In genomic region chr1:214445201-214445600, GRCh38 we compare ENCODE assay signal across 14 cellular contexts.
DNase-seq lines count a peak whose midpoint lies in the region; ATAC-seq and TF ChIP-seq lines count a peak whose summit lies in the region.
"Had no signal": no experiment of that assay in that cellular context is flagged by ENCODE, and none has a peak within 500 bp of the region (broad histone marks: within the 10 kb centered on the region; RNA-seq: fewer than 3 reads in every experiment).

No MANE protein-coding gene starts in this region.

- H3K9me3 Mint-ChIP-seq in endodermal cell = no peaks in the 10 kb centered on the region
- peaks cover 0 to 3% (median 0%) of the 10 kb centered on the region in 7 donors for H3K9me3 Mint-ChIP-seq in CD14-positive monocyte
- H3K9me3 Mint-ChIP-seq: T-cell had no signal

- no peak for TF ChIP-seq CTCF in PC-3 (conservative IDR thresholded peaks at IDR 0.05; ENCODE audit: low read depth, low read length)
- TF ChIP-seq CTCF in endodermal cell (conservative IDR thresholded peaks at IDR 0.05) = no peak
- TF ChIP-seq CTCF in ovary (IDR thresholded peaks at IDR 0.05) = no peak
- TF ChIP-seq CTCF in CD14-positive monocyte (IDR thresholded peaks at IDR 0.05) = no peak

- peaks cover 19% of the 10 kb centered on the region for H3F3A ChIP-seq in PC-3 (ENCODE audit: low read length, unreplicated experiment)

- H3K9ac ChIP-seq in PC-3 (ENCODE audit: low read length) (peak overlapping the region; percentile 68), endodermal cell (ENCODE audit: extremely low read depth, low read length, poor library complexity, severe bottlenecking) (peak overlapping the region; percentile 37), skeletal muscle tissue (ENCODE audit: low read depth in 1 of 3, low read length in 3 of 3) (no peak overlapping the region)

- peaks cover 7% of the 10 kb centered on the region for H3K36me3 Mint-ChIP-seq in endodermal cell (ENCODE audit: low read depth)
- H3K36me3 Mint-ChIP-seq in CD14-positive monocyte = no peaks in the 10 kb centered on the region
- H3K36me3 Mint-ChIP-seq: T-cell had no signal

- intact Hi-C loops in PC-3 (cut with micrococcal nuclease) = loop anchor here (1.0 to 5.0 kb wide), 5 partner anchors 17 to 142 kb away; no protein-coding TSS in a partner anchor
- intact Hi-C loops in ovary (cut with DNase I) = no loop called here
- intact Hi-C loops in CD14-positive monocyte (cut with micrococcal nuclease) = no loop called here

- TF ChIP-seq EP300 in ovary (IDR thresholded peaks at IDR 0.05) = no peak

- peak overlapping the region; percentile 6 for H3K27ac Mint-ChIP-seq in endodermal cell
- no peak overlapping the region for H3K27ac Mint-ChIP-seq in CD14-positive monocyte

- H3K4me1 Mint-ChIP-seq in endodermal cell (peaks cover 80% of the 10 kb centered on the region), CD14-positive monocyte (peaks cover 2% of the 10 kb centered on the region)

- H2AFZ ChIP-seq in PC-3 (ENCODE audit: low read length) = no peak overlapping the region; the same call in 1 of the 2 replicates

- no peak overlapping the region for H3K4me3 Mint-ChIP-seq in endodermal cell
- H3K4me3 Mint-ChIP-seq in CD14-positive monocyte = no peak overlapping the region
- H3K4me3 Mint-ChIP-seq: T-cell had no signal

- 91 to 92% methylated on average over 3 of the region's 3 CpGs for WGBS in endodermal cell (ENCODE audit: insufficient coverage in 1 of 2, insufficient read length in 1 of 2), 2 experiments
- 77 to 88% (median 80%) methylated on average over 3 of the region's 3 CpGs for WGBS in ovary, 3 donors

- H3K79me2 ChIP-seq in PC-3 (ENCODE audit: low read length) = peaks cover 31% of the 10 kb centered on the region

- H4K20me1 ChIP-seq in PC-3 (ENCODE audit: low read length) = no peaks in the 10 kb centered on the region

- POLR2A ChIA-PET in PC-3 (lab: Charles Lee; ENCODE audit: unreplicated experiment) = no interaction called here

- CTCF ChIA-PET in PC-3 (lab: Charles Lee) = no interaction called here

- H3K27me3 ChIP-seq in PC-3 (ENCODE audit: low read length) (no peaks in the 10 kb centered on the region), endodermal cell (ENCODE audit: control insufficient read depth, insufficient read depth, low read length, poor library complexity, severe bottlenecking) (no peaks in the 10 kb centered on the region), skeletal muscle tissue (ENCODE audit: control insufficient read depth in 3 of 3, insufficient read depth in 3 of 3, low read length in 3 of 3) (no peaks in the 10 kb centered on the region), ovary (no peaks in the 10 kb centered on the region)

- H3K9me3 ChIP-seq in PC-3 (ENCODE audit: low read length) (no peaks in the 10 kb centered on the region), endodermal cell (ENCODE audit: control insufficient read depth, low read length) (no peaks in the 10 kb centered on the region), skeletal muscle tissue (ENCODE audit: control insufficient read depth in 3 of 3, low read length in 3 of 3) (no peaks in the 10 kb centered on the region), ovary (no peaks in the 10 kb centered on the region)
- H3K9me3 ChIP-seq: thoracic aorta had no signal

- no peaks in the 10 kb centered on the region for H3K9me2 ChIP-seq in PC-3 (replicated peaks; ENCODE audit: low read length)

- peak overlapping the region; percentile 79 for H3K4me2 ChIP-seq in PC-3 (ENCODE audit: low read length)

- H3K4me1 ChIP-seq in PC-3 (ENCODE audit: insufficient read depth, low read length) = peaks cover 55% of the 10 kb centered on the region
- peaks cover 29% of the 10 kb centered on the region for H3K4me1 ChIP-seq in endodermal cell (ENCODE audit: control insufficient read depth, insufficient read depth, low read length)
- peaks cover 22 to 33% (median 30%) of the 10 kb centered on the region in 3 donors for H3K4me1 ChIP-seq in skeletal muscle tissue (ENCODE audit: control insufficient read depth in 3 of 3, insufficient read depth in 3 of 3, low read length in 3 of 3)
- no peaks in the 10 kb centered on the region for H3K4me1 ChIP-seq in ovary (ENCODE audit: insufficient read depth)

- no peaks in the 10 kb centered on the region for H3K36me3 ChIP-seq in PC-3 (ENCODE audit: low read depth, low read length)
- peaks cover 8% of the 10 kb centered on the region for H3K36me3 ChIP-seq in endodermal cell (ENCODE audit: control insufficient read depth, insufficient read depth, low read length)
- no peaks in the 10 kb centered on the region for H3K36me3 ChIP-seq in skeletal muscle tissue (ENCODE audit: control insufficient read depth in 3 of 3, insufficient read depth in 3 of 3, low read length in 3 of 3)
- no peaks in the 10 kb centered on the region for H3K36me3 ChIP-seq in ovary
- H3K36me3 ChIP-seq: thoracic aorta had no signal

- DNase-seq in DMS 273 (lab: John Stamatoyannopoulos, UW; ENCODE audit: unreplicated experiment) (peak; percentile 47), DMS 273 treated with DMSO at 0.1 percent for 48 hours (lab: John Stamatoyannopoulos, UW) (no peak), PC-3 (peak; percentile 46), endodermal cell (no peak), ovary (no peak), CD14-positive monocyte (ENCODE audit: low spot score) (no peak)
- DNase-seq: erythroblast; stimulated activated CD4-positive, alpha-beta T cell treated with anti-CD3 and anti-CD28 coated beads, Interleukin-4, amount 100 ng/mL, for 4 hours; T-cell had no signal

- H3K27me3 Mint-ChIP-seq in endodermal cell (ENCODE audit: insufficient read depth) (no peaks in the 10 kb centered on the region), CD14-positive monocyte (ENCODE audit: low read depth in 3 of 3) (peaks cover 0 to 3% (median 2%) of the 10 kb centered on the region in 3 donors)
- H3K27me3 Mint-ChIP-seq: brain had no signal

- H3K4me3 ChIP-seq in PC-3 (ENCODE audit: low read length) = peak overlapping the region; percentile 46
- H3K4me3 ChIP-seq in endodermal cell (ENCODE audit: low read length) = no peak overlapping the region
- H3K4me3 ChIP-seq in skeletal muscle tissue (ENCODE audit: low read length in 3 of 3) = no peak overlapping the region
- no peak overlapping the region for H3K4me3 ChIP-seq in ovary
- H3K4me3 ChIP-seq: thoracic aorta had no signal

- ATAC-seq in PC-3 (peak; percentile 50), HG02763 (IDR thresholded peaks at IDR 0.05; ENCODE audit: unreplicated experiment) (no peak)
- ATAC-seq: T-cell had no signal

- TF ChIP-seq POLR2A in ovary (IDR thresholded peaks at IDR 0.05) = no peak

- H3K27ac ChIP-seq in PC-3 (ENCODE audit: low read length) (peak overlapping the region; percentile 95), endodermal cell (ENCODE audit: low read depth, low read length) (no peak overlapping the region), skeletal muscle tissue (ENCODE audit: low read depth, low read length) (peak overlapping the region; percentile 36), ovary (peak overlapping the region in 1 of 2 donors; percentile 56)
- H3K27ac ChIP-seq: 22Rv1 had no signal

- no TSS peak for BruUV-seq in PC-3 (replicated peaks; lab: Mats Ljungman, UMichigan)

Comparison
In these comparisons a context has a peak if more than half of its experiments do, and no peak if none do; other contexts are left out.
1. DNase-seq: peak in DMS 273 (single experiment) and PC-3 (single experiment); none in DMS 273 treated with DMSO at 0.1 percent for 48 hours (single experiment), endodermal cell (single experiment), ovary (0 of 5) and CD14-positive monocyte (single experiment).
2. H3K9ac ChIP-seq: peak in PC-3 (single experiment) and endodermal cell (single experiment); none in skeletal muscle tissue (0 of 3).